In the genomic region with DNA sequence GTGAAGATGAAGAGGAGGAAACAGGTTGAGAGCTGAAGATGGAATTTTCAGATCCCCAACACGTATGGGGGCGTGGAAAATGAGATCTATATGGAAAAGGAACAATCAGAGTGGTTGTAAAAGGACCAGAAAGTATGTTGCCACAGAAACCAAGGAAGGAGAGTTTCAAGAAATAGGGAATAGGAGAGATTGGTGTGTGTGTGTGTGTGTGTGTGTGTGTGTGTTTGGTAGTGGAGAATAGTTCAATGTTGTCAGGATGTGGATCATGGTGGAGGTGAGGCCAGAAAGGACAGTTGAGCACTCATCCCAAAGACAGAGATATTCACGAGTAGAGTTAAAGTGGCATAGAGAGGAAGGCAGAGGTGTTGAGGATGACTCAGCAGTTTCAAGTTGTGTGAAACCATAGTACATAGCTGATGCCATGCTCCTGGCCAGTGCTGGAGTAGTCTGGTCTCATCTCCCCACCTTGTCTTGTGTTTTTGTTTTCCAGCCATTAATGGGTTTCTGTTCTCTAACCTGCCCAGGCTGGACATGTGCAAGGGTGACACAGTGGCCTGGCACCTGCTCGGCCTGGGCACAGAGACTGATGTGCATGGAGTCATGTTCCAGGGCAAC, we compare ENCODE assay signal across 12 cellular contexts. TPM values are rescaled to one million over a fixed set of nuclear protein-coding genes. Genes with fewer than 3 reads are reported as not detected.
A peak's percentile ranks its signal among the peaks of the same experiment; 100 is the strongest.
DNase-seq lines count a peak whose midpoint lies in the region; ATAC-seq lines count a peak whose summit lies in the region.
"Had no signal": no experiment of that assay in that cellular context is flagged by ENCODE, and none has a peak within 500 bp of the region (broad histone marks: within the 10 kb centered on the region; RNA-seq: fewer than 3 reads in every experiment).

No MANE protein-coding gene starts in this region.

- peaks cover 3% of the 10 kb centered on the region for H3K27me3 ChIP-seq in rectal smooth muscle tissue (ENCODE audit: control insufficient read depth, insufficient read depth, low read length)

- peaks cover 2% of the 10 kb centered on the region for H3K36me3 ChIP-seq in rectal smooth muscle tissue (ENCODE audit: control insufficient read depth, insufficient read depth, low read length)

- peak overlapping the region; percentile 12 for H3K27ac ChIP-seq in rectal smooth muscle tissue (ENCODE audit: low read depth, low read length)

- no peaks in the 10 kb centered on the region for H3K9me3 Mint-ChIP-seq in activated T-cell treated with anti-CD3 and anti-CD28 coated beads, Interleukin-2, amount 50 U/mL, for 72 hours

- H3K4me3 Mint-ChIP-seq in activated T-cell treated with anti-CD3 and anti-CD28 coated beads, Interleukin-2, amount 50 U/mL, for 72 hours: no peak overlapping the region

- peak in 1 of 2 donors; percentile 0 for DNase-seq in activated T-cell treated with anti-CD3 and anti-CD28 coated beads, Interleukin-2, amount 50 U/mL, for 72 hours
- no peak for DNase-seq in activated T-cell treated with anti-CD3 and anti-CD28 coated beads, Interleukin-2, amount 50 U/mL, for 48 hours
- DNase-seq in KBM-7 (peak; percentile 8), HCEC 1CT (no peak), SIG-M5 (lab: John Stamatoyannopoulos, UW) (no peak)
- DNase-seq: activated CD4-positive, alpha-beta T cell treated with anti-CD3 and anti-CD28 coated beads, Interleukin-2, amount 50 U/mL, for 48 hours; NCI-H526 treated with DMSO at 0.1 percent for 48 hours had no signal

- peak; percentile 60 to 73 for ATAC-seq in activated T-cell treated with anti-CD3 and anti-CD28 coated beads, Interleukin-2, amount 50 U/mL, for 72 hours (replicated peaks in 1 of 2)
- ATAC-seq in GM21825 (IDR thresholded peaks at IDR 0.05; ENCODE audit: unreplicated experiment) (peak; percentile 67), GM19455 (IDR thresholded peaks at IDR 0.05; ENCODE audit: unreplicated experiment) (no peak)
- ATAC-seq: sciatic nerve had no signal

- no peak overlapping the region for H3K9ac ChIP-seq in rectal smooth muscle tissue (ENCODE audit: low read length)

- H3K27ac Mint-ChIP-seq in activated T-cell treated with anti-CD3 and anti-CD28 coated beads, Interleukin-2, amount 50 U/mL, for 72 hours: no peak overlapping the region

- peaks cover 29% of the 10 kb centered on the region for H3K27me3 Mint-ChIP-seq in activated T-cell treated with anti-CD3 and anti-CD28 coated beads, Interleukin-2, amount 50 U/mL, for 72 hours (ENCODE audit: low read depth)

- H3K4me1 Mint-ChIP-seq in activated T-cell treated with anti-CD3 and anti-CD28 coated beads, Interleukin-2, amount 50 U/mL, for 72 hours (ENCODE audit: low read depth): peaks cover 10% of the 10 kb centered on the region

- H3K4me1 ChIP-seq in rectal smooth muscle tissue (ENCODE audit: control insufficient read depth, insufficient read depth, low read length): no peaks in the 10 kb centered on the region

- in situ Hi-C loops in KBM-7 (cut with MboI; ENCODE audit: low pct_unique_long_range_greater_than_20kb, low sequenced_read_pairs): no loop called here

- H3K36me3 Mint-ChIP-seq in activated T-cell treated with anti-CD3 and anti-CD28 coated beads, Interleukin-2, amount 50 U/mL, for 72 hours (ENCODE audit: insufficient read depth in 2 of 2): no peaks in the 10 kb centered on the region

- H3K4me3 ChIP-seq in rectal smooth muscle tissue (ENCODE audit: low read length): no peak overlapping the region

RNA-seq across cellular contexts. Expression of a gene that starts 36.1 kb away (rescaled TPM):
- under 1 TPM in 1 of 2 donors, not detected in 1; 0.22 TPM for total RNA-seq in activated T-cell treated with anti-CD3 and anti-CD28 coated beads, Interleukin-2, amount 50 U/mL, for 72 hours
- total RNA-seq: Daoy had no signal
